ENCODE assay signal across 1 cellular context in genomic region chr1:213820362-213821149, GRCh38.
TF ChIP-seq lines count a peak whose summit lies in the region.

No MANE protein-coding gene starts in this region.

TF ChIP-seq in HepG2, 621 proteins besides CTCF, POLR2A, EP300 and RAD21 (continued from another document and continues in another):
- TF ChIP-seq, protein P1, sequence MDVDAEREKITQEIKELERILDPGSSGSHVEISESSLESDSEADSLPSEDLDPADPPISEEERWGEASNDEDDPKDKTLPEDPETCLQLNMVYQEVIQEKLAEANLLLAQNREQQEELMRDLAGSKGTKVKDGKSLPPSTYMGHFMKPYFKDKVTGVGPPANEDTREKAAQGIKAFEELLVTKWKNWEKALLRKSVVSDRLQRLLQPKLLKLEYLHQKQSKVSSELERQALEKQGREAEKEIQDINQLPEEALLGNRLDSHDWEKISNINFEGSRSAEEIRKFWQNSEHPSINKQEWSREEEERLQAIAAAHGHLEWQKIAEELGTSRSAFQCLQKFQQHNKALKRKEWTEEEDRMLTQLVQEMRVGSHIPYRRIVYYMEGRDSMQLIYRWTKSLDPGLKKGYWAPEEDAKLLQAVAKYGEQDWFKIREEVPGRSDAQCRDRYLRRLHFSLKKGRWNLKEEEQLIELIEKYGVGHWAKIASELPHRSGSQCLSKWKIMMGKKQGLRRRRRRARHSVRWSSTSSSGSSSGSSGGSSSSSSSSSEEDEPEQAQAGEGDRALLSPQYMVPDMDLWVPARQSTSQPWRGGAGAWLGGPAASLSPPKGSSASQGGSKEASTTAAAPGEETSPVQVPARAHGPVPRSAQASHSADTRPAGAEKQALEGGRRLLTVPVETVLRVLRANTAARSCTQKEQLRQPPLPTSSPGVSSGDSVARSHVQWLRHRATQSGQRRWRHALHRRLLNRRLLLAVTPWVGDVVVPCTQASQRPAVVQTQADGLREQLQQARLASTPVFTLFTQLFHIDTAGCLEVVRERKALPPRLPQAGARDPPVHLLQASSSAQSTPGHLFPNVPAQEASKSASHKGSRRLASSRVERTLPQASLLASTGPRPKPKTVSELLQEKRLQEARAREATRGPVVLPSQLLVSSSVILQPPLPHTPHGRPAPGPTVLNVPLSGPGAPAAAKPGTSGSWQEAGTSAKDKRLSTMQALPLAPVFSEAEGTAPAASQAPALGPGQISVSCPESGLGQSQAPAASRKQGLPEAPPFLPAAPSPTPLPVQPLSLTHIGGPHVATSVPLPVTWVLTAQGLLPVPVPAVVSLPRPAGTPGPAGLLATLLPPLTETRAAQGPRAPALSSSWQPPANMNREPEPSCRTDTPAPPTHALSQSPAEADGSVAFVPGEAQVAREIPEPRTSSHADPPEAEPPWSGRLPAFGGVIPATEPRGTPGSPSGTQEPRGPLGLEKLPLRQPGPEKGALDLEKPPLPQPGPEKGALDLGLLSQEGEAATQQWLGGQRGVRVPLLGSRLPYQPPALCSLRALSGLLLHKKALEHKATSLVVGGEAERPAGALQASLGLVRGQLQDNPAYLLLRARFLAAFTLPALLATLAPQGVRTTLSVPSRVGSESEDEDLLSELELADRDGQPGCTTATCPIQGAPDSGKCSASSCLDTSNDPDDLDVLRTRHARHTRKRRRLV (CRISPR knock-in tag; IDR thresholded peaks at IDR 0.05), result no peak
- TF ChIP-seq NFE2L2 (IDR thresholded peaks at IDR 0.05; ENCODE audit: low read length), result no peak
- TF ChIP-seq ZNF713 (CRISPR knock-in tag; IDR thresholded peaks at IDR 0.05), result no peak
- no peak for TF ChIP-seq ZNF543 (CRISPR knock-in tag; IDR thresholded peaks at IDR 0.05)
- TF ChIP-seq, protein P2, sequence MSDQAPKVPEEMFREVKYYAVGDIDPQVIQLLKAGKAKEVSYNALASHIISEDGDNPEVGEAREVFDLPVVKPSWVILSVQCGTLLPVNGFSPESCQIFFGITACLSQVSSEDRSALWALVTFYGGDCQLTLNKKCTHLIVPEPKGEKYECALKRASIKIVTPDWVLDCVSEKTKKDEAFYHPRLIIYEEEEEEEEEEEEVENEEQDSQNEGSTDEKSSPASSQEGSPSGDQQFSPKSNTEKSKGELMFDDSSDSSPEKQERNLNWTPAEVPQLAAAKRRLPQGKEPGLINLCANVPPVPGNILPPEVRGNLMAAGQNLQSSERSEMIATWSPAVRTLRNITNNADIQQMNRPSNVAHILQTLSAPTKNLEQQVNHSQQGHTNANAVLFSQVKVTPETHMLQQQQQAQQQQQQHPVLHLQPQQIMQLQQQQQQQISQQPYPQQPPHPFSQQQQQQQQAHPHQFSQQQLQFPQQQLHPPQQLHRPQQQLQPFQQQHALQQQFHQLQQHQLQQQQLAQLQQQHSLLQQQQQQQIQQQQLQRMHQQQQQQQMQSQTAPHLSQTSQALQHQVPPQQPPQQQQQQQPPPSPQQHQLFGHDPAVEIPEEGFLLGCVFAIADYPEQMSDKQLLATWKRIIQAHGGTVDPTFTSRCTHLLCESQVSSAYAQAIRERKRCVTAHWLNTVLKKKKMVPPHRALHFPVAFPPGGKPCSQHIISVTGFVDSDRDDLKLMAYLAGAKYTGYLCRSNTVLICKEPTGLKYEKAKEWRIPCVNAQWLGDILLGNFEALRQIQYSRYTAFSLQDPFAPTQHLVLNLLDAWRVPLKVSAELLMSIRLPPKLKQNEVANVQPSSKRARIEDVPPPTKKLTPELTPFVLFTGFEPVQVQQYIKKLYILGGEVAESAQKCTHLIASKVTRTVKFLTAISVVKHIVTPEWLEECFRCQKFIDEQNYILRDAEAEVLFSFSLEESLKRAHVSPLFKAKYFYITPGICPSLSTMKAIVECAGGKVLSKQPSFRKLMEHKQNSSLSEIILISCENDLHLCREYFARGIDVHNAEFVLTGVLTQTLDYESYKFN (CRISPR knock-in tag; conservative IDR thresholded peaks at IDR 0.05), result peak; percentile 30
- 0 out of 2 replicates have a peak, but pooled peaks have one; percentile 24 for TF ChIP-seq ZNF788 (CRISPR knock-in tag; IDR thresholded peaks at IDR 0.05; ENCODE audit: borderline replicate concordance)
- TF ChIP-seq, protein P3, sequence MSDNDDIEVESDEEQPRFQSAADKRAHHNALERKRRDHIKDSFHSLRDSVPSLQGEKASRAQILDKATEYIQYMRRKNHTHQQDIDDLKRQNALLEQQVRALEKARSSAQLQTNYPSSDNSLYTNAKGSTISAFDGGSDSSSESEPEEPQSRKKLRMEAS (IDR thresholded peaks at IDR 0.05), result 0 out of 2 replicates have a peak, but pooled peaks have one; percentile 55
- TF ChIP-seq ZNF484 (CRISPR knock-in tag; IDR thresholded peaks at IDR 0.05; ENCODE audit: borderline replicate concordance, low read depth), result no peak
- TF ChIP-seq ISX (CRISPR knock-in tag; conservative IDR thresholded peaks at IDR 0.05), result no peak
- no peak for TF ChIP-seq NCOA5 (CRISPR knock-in tag; IDR thresholded peaks at IDR 0.05)
- TF ChIP-seq ZBTB7A (CRISPR knock-in tag; IDR thresholded peaks at IDR 0.05), result no peak
- no peak for TF ChIP-seq EED (CRISPR knock-in tag; IDR thresholded peaks at IDR 0.05)
- no peak for TF ChIP-seq CHCHD3 (CRISPR knock-in tag; IDR thresholded peaks at IDR 0.05)
- TF ChIP-seq, protein P4, sequence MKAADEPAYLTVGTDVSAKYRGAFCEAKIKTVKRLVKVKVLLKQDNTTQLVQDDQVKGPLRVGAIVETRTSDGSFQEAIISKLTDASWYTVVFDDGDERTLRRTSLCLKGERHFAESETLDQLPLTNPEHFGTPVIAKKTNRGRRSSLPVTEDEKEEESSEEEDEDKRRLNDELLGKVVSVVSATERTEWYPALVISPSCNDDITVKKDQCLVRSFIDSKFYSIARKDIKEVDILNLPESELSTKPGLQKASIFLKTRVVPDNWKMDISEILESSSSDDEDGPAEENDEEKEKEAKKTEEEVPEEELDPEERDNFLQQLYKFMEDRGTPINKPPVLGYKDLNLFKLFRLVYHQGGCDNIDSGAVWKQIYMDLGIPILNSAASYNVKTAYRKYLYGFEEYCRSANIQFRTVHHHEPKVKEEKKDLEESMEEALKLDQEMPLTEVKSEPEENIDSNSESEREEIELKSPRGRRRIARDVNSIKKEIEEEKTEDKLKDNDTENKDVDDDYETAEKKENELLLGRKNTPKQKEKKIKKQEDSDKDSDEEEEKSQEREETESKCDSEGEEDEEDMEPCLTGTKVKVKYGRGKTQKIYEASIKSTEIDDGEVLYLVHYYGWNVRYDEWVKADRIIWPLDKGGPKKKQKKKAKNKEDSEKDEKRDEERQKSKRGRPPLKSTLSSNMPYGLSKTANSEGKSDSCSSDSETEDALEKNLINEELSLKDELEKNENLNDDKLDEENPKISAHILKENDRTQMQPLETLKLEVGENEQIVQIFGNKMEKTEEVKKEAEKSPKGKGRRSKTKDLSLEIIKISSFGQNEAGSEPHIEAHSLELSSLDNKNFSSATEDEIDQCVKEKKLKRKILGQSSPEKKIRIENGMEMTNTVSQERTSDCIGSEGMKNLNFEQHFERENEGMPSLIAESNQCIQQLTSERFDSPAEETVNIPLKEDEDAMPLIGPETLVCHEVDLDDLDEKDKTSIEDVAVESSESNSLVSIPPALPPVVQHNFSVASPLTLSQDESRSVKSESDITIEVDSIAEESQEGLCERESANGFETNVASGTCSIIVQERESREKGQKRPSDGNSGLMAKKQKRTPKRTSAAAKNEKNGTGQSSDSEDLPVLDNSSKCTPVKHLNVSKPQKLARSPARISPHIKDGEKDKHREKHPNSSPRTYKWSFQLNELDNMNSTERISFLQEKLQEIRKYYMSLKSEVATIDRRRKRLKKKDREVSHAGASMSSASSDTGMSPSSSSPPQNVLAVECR (CRISPR knock-in tag; IDR thresholded peaks at IDR 0.05; ENCODE audit: borderline replicate concordance), result peak; percentile 33; the same call in 1 of the 2 replicates
- peak; percentile 62; the same call in 1 of the 2 replicates for TF ChIP-seq ZMYM2 (CRISPR knock-in tag; IDR thresholded peaks at IDR 0.05)
- no peak for TF ChIP-seq HDAC6 (IDR thresholded peaks at IDR 0.05; ENCODE audit: low read depth, low read length)
- TF ChIP-seq, protein P5, sequence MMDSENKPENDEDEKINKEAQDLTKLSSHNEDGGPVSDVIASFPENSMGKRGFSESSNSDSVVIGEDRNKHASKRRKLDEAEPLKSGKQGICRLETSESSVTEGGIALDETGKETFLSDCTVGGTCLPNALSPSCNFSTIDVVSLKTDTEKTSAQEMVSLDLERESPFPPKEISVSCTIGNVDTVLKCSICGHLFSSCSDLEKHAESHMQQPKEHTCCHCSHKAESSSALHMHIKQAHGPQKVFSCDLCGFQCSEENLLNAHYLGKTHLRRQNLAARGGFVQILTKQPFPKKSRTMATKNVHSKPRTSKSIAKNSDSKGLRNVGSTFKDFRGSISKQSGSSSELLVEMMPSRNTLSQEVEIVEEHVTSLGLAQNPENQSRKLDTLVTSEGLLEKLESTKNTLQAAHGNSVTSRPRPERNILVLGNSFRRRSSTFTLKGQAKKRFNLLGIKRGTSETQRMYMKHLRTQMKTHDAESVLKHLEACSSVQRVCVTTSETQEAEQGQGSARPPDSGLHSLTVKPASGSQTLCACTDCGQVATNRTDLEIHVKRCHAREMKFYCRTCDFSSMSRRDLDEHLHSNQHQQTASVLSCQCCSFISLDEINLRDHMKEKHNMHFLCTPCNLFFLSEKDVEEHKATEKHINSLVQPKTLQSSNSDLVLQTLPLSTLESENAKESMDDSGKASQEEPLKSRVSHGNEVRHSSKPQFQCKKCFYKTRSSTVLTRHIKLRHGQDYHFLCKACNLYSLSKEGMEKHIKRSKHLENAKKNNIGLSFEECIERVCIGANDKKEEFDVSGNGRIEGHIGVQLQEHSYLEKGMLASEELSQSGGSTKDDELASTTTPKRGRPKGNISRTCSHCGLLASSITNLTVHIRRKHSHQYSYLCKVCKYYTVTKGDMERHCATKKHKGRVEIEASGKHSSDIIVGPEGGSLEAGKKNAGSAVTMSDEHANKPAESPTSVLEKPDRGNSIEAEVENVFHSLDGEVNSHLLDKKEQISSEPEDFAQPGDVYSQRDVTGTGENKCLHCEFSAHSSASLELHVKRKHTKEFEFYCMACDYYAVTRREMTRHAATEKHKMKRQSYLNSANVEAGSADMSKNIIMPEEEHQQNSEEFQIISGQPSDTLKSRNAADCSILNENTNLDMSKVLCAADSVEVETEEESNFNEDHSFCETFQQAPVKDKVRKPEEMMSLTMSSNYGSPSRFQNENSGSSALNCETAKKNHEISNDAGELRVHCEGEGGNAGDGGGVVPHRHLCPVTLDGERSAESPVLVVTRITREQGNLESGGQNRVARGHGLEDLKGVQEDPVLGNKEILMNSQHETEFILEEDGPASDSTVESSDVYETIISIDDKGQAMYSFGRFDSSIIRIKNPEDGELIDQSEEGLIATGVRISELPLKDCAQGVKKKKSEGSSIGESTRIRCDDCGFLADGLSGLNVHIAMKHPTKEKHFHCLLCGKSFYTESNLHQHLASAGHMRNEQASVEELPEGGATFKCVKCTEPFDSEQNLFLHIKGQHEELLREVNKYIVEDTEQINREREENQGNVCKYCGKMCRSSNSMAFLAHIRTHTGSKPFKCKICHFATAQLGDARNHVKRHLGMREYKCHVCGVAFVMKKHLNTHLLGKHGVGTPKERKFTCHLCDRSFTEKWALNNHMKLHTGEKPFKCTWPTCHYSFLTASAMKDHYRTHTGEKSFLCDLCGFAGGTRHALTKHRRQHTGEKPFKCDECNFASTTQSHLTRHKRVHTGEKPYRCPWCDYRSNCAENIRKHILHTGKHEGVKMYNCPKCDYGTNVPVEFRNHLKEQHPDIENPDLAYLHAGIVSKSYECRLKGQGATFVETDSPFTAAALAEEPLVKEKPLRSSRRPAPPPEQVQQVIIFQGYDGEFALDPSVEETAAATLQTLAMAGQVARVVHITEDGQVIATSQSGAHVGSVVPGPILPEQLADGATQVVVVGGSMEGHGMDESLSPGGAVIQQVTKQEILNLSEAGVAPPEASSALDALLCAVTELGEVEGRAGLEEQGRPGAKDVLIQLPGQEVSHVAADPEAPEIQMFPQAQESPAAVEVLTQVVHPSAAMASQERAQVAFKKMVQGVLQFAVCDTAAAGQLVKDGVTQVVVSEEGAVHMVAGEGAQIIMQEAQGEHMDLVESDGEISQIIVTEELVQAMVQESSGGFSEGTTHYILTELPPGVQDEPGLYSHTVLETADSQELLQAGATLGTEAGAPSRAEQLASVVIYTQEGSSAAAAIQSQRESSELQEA (CRISPR knock-in tag; IDR thresholded peaks at IDR 0.05; ENCODE audit: not compliant biosample characterization), result no peak
- no peak for TF ChIP-seq HES4 (CRISPR knock-in tag; IDR thresholded peaks at IDR 0.05; ENCODE audit: borderline replicate concordance)
- TF ChIP-seq PTBP1 (IDR thresholded peaks at IDR 0.05; ENCODE audit: low read depth, low read length, poor library complexity, severe bottlenecking), result no peak
- TF ChIP-seq RXRB (CRISPR knock-in tag; IDR thresholded peaks at IDR 0.05; ENCODE audit: borderline replicate concordance), result no peak
- no peak for TF ChIP-seq ZNF296 (CRISPR knock-in tag; conservative IDR thresholded peaks at IDR 0.05)
- 0 out of 2 replicates have a peak, but pooled peaks have one; percentile 1 for TF ChIP-seq NR2F6 (IDR thresholded peaks at IDR 0.05)
- no peak for TF ChIP-seq NR2F6 (CRISPR knock-in tag; IDR thresholded peaks at IDR 0.05)
- no peak for TF ChIP-seq ZNF460 (CRISPR knock-in tag; IDR thresholded peaks at IDR 0.05; ENCODE audit: borderline replicate concordance)
- no peak for TF ChIP-seq ATF2 (CRISPR knock-in tag; IDR thresholded peaks at IDR 0.05)
- no peak for TF ChIP-seq REPIN1 (CRISPR knock-in tag; IDR thresholded peaks at IDR 0.05; ENCODE audit: borderline replicate concordance, low read depth)
- TF ChIP-seq, protein P6, sequence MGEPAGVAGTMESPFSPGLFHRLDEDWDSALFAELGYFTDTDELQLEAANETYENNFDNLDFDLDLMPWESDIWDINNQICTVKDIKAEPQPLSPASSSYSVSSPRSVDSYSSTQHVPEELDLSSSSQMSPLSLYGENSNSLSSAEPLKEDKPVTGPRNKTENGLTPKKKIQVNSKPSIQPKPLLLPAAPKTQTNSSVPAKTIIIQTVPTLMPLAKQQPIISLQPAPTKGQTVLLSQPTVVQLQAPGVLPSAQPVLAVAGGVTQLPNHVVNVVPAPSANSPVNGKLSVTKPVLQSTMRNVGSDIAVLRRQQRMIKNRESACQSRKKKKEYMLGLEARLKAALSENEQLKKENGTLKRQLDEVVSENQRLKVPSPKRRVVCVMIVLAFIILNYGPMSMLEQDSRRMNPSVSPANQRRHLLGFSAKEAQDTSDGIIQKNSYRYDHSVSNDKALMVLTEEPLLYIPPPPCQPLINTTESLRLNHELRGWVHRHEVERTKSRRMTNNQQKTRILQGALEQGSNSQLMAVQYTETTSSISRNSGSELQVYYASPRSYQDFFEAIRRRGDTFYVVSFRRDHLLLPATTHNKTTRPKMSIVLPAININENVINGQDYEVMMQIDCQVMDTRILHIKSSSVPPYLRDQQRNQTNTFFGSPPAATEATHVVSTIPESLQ (CRISPR knock-in tag; conservative IDR thresholded peaks at IDR 0.05), result no peak
- TF ChIP-seq DNMT3B (CRISPR knock-in tag; conservative IDR thresholded peaks at IDR 0.05), result no peak
